ENCODE assay signal across 19 cellular contexts in the genomic region with DNA sequence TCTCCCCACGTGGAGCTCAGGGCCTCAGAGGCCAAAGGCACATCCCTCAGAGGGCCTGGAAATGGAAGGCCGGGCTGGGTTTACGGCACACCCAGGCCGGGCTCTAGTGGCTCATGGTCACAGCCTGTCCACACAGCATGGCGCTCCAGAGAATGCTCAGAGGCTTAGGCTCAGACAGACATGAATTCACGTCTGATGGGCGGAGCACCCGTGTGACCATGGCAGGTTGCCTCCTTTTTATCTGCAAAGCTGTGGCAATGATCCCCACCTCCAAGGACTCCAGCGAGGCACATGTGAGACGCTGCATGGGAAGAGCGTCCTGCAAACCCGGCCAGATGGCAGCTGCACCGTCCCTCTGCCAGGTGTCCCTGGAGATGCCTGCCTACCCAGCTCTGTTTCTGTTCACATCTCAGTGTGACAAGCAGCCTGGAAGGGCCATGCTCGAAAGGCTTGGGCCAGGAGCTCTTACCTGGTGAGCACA. TPM values are rescaled to one million over a fixed set of nuclear protein-coding genes. Genes with fewer than 3 reads are reported as not detected.
"Had no signal": no experiment of that assay in that cellular context is flagged by ENCODE, and none has a peak within 500 bp of the region (broad histone marks: within the 10 kb centered on the region; RNA-seq: fewer than 3 reads in every experiment).

No MANE protein-coding gene starts in this region.

- H3K9me3 ChIP-seq: lower lobe of right lung, tibial artery, vagina had no signal

- H3K27ac ChIP-seq: brain microvascular endothelial cell, lower lobe of right lung, skin epidermis, tibial artery, vagina, WERI-Rb-1 had no signal

- H3K4me1 ChIP-seq: vagina had no signal

- H3K27me3 Mint-ChIP-seq: activated CD8-positive, alpha-beta T cell treated with anti-CD3 and anti-CD28 coated beads for 36 hours; activated naive CD8-positive, alpha-beta T cell had no signal

- H3K9me3 Mint-ChIP-seq: activated CD8-positive, alpha-beta T cell treated with anti-CD3 and anti-CD28 coated beads for 36 hours; dendritic cell treated with granulocyte-macrophage colony-stimulating factor and Interleukin-4, amounts not matched to agents 40 ng/mL and 50 ng/mL, for 4 days had no signal

- H3K4me3 ChIP-seq: lower lobe of right lung, skin epidermis, tibial artery, vagina had no signal

- ATAC-seq: activated CD8-positive, alpha-beta T cell treated with anti-CD3 and anti-CD28 coated beads for 36 hours; lower lobe of right lung had no signal

- H3K27me3 ChIP-seq: vagina had no signal

- H3K4me3 Mint-ChIP-seq: activated CD8-positive, alpha-beta T cell treated with anti-CD3 and anti-CD28 coated beads for 36 hours; activated naive CD8-positive, alpha-beta T cell; dendritic cell treated with granulocyte-macrophage colony-stimulating factor and Interleukin-4, amounts not matched to agents 40 ng/mL and 50 ng/mL, for 4 days had no signal

- H3K36me3 Mint-ChIP-seq: activated naive CD8-positive, alpha-beta T cell had no signal

- H3K27ac Mint-ChIP-seq: activated CD8-positive, alpha-beta T cell treated with anti-CD3 and anti-CD28 coated beads for 36 hours; activated naive CD8-positive, alpha-beta T cell; dendritic cell treated with granulocyte-macrophage colony-stimulating factor and Interleukin-4, amounts not matched to agents 40 ng/mL and 50 ng/mL, for 4 days had no signal

- DNase-seq: activated CD8-positive, alpha-beta memory T cell treated with anti-CD3 and anti-CD28 coated beads, Interleukin-2, amount 50 U/mL, for 4 hours; activated CD8-positive, alpha-beta T cell treated with anti-CD3 and anti-CD28 coated beads for 36 hours; activated gamma-delta T cell; activated T-cell treated with anti-CD3 and anti-CD28 coated beads, Interleukin-2, amount 50 U/mL, for 48 hours; amygdala; brain microvascular endothelial cell; effector memory CD4-positive, alpha-beta T cell; foreskin fibroblast; kidney glomerular epithelial cell; lower lobe of right lung; stimulated activated CD4-positive, alpha-beta T cell treated with anti-CD3 and anti-CD28 coated beads, Interleukin-4, amount 100 ng/mL, for 24 hours; stimulated activated naive CD4-positive, alpha-beta T cell; WERI-Rb-1 had no signal

- H3K36me3 ChIP-seq: brain microvascular endothelial cell, lower lobe of right lung, tibial artery, vagina, WERI-Rb-1 had no signal

RNA-seq across cellular contexts. Expression of a gene that starts 34.6 kb away (rescaled TPM):
- total RNA-seq: T-helper 1 cell treated with Interleukin-12 subunit alpha and Interleukin-12 subunit beta and Interleukin-4 antibody, amounts not matched to agents 30 ng/mL and 1 ng/mL, for 36 hours had no signal
